10 cellular contexts compared by ENCODE assay signal in genomic region chr16:23948949-23949392, GRCh38.
DNase-seq lines count a peak whose midpoint lies in the region; ATAC-seq lines count a peak whose summit lies in the region.
"Had no signal": no experiment of that assay in that cellular context is flagged by ENCODE, and none has a peak within 500 bp of the region (broad histone marks: within the 10 kb centered on the region; RNA-seq: fewer than 3 reads in every experiment).

No MANE protein-coding gene starts in this region.

- peak overlapping the region; percentile 12 for H3K4me3 ChIP-seq in Jurkat, Clone E6-1 (ENCODE audit: low read length)

- DNase-seq in Jurkat, Clone E6-1 (ENCODE audit: low read depth, low spot score): peak; percentile 72
- DNase-seq in T-helper 22 cell (ENCODE audit: low read depth): peak; percentile 20
- DNase-seq in activated effector memory CD4-positive, alpha-beta T cell treated with anti-CD3 and anti-CD28 coated beads, Interleukin-2, amount 50 U/mL, for 16 hours: peak; percentile 79
- DNase-seq in stimulated activated CD4-positive, alpha-beta T cell treated with anti-CD3 and anti-CD28 coated beads, Interleukin-4, amount 100 ng/mL, for 24 hours: peak; percentile 42
- DNase-seq in T1000 (lab: John Stamatoyannopoulos, UW): no peak
- DNase-seq in GOT3 (lab: John Stamatoyannopoulos, UW): no peak
- DNase-seq in COR-L47 (lab: John Stamatoyannopoulos, UW): no peak
- DNase-seq: HFFc6, WERI-Rb-1 had no signal

- no peak for ATAC-seq in HG02840 (IDR thresholded peaks at IDR 0.05; ENCODE audit: low FRiP score, unreplicated experiment)

Comparison
In these comparisons a context has a peak if more than half of its experiments do, and no peak if none do; other contexts are left out.
1. DNase-seq: peak in Jurkat, Clone E6-1 (single experiment), T-helper 22 cell (single experiment), activated effector memory CD4-positive, alpha-beta T cell treated with anti-CD3 and anti-CD28 coated beads, Interleukin-2, amount 50 U/mL, for 16 hours (single experiment) and stimulated activated CD4-positive, alpha-beta T cell treated with anti-CD3 and anti-CD28 coated beads, Interleukin-4, amount 100 ng/mL, for 24 hours (single experiment); none in T1000 (single experiment), GOT3 (single experiment) and COR-L47 (single experiment).